1 cellular context compared by ENCODE assay signal in genomic region chr11:68503792-68504191, GRCh38.
TF ChIP-seq lines count a peak whose summit lies in the region.

No MANE protein-coding gene starts in this region.

TF ChIP-seq in SK-N-SH, 30 proteins besides CTCF, POLR2A, EP300 and RAD21 (continued from another document):
- TF ChIP-seq ZBTB33 (IDR thresholded peaks at IDR 0.05; ENCODE audit: borderline replicate concordance, low read depth) (no peak), USF2 (IDR thresholded peaks at IDR 0.05; ENCODE audit: borderline replicate concordance, low read depth, low read length) (no peak), EZH2phosphoT487 (IDR thresholded peaks at IDR 0.05; ENCODE audit: borderline replicate concordance, low read depth) (no peak)
